1 cellular context compared by ENCODE assay signal in genomic region chr2:204625135-204625534, GRCh38.
TF ChIP-seq lines count a peak whose summit lies in the region.

No MANE protein-coding gene starts in this region.

TF ChIP-seq in SK-N-SH treated with all-trans-retinoic acid at 6 μM for 48 hours, 23 proteins besides CTCF, POLR2A, EP300 and RAD21 (continued from another document):
- no peak for TF ChIP-seq CREB5 (CRISPR knock-in tag; IDR thresholded peaks at IDR 0.05; ENCODE audit: low read depth)
